Comparison of ENCODE assay signal across 8 cellular contexts in the genomic region with DNA sequence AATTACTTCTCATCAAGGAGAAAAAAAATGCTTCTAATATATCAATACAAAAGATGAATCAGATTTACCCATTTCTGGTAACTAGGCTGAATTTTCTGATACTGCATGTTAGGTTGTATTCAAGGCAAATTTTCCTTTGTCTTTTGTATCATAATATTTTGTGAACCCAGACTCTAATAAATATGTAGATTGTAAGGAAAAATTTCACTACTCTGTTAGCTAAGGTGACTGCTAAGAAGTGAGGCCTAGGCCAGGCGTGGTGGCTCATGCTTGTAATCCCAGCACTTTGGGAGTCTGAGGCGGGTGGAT.
"Had no signal": no experiment of that assay in that cellular context is flagged by ENCODE, and none has a peak within 500 bp of the region (broad histone marks: within the 10 kb centered on the region; RNA-seq: fewer than 3 reads in every experiment).

No MANE protein-coding gene starts in this region.

- ATAC-seq: GM23338, K562 had no signal

- H3K27ac ChIP-seq: HL-60 had no signal

- DNase-seq: H9, HCEC 1CT, IMR-90 had no signal

- H2AFZ ChIP-seq: GM23338 had no signal

- H3K4me2 ChIP-seq: GM23338 had no signal

- H3K4me3 ChIP-seq: GM23338, K562 had no signal

- FAIRE-seq: H1, H54, K562 had no signal
